27 cellular contexts compared by ENCODE assay signal in genomic region chr21:17651526-17651925, GRCh38. TPM values are rescaled to one million over a fixed set of nuclear protein-coding genes. Genes with fewer than 3 reads are reported as not detected.
A peak's percentile ranks its signal among the peaks of the same experiment; 100 is the strongest.
DNase-seq lines count a peak whose midpoint lies in the region; ATAC-seq, FAIRE-seq and TF ChIP-seq lines count a peak whose summit lies in the region.
"Had no signal": no experiment of that assay in that cellular context is flagged by ENCODE, and none has a peak within 500 bp of the region (broad histone marks: within the 10 kb centered on the region; RNA-seq: fewer than 3 reads in every experiment).

No MANE protein-coding gene starts in this region.

- TF ChIP-seq CTCF in mammary epithelial cell (conservative IDR thresholded peaks at IDR 0.05 in 1 of 2, IDR thresholded peaks at IDR 0.05 in 1 of 2; ENCODE audit: extremely low read depth in 1 of 2, insufficient read depth in 1 of 2, low read depth in 1 of 2, low read length in 2 of 2) (no peak), breast epithelium (IDR thresholded peaks at IDR 0.05) (no peak), A549 (IDR thresholded peaks at IDR 0.05) (no peak), K562 (IDR thresholded peaks at IDR 0.05 in 2 of 3, conservative IDR thresholded peaks at IDR 0.05 in 1 of 3; ENCODE audit: insufficient read depth in 2 of 3, low read depth in 1 of 3, low read length in 3 of 3) (no peak), neural progenitor cell (IDR thresholded peaks at IDR 0.05) (no peak)

- H3K4me1 ChIP-seq in mammary epithelial cell (ENCODE audit: insufficient read depth, low read length): no peaks in the 10 kb centered on the region
- H3K4me1 ChIP-seq in breast epithelium: no peaks in the 10 kb centered on the region
- H3K4me1 ChIP-seq in A549: no peaks in the 10 kb centered on the region
- H3K4me1 ChIP-seq in K562 (replicated peaks in 1 of 2; ENCODE audit: control insufficient read depth in 2 of 2, insufficient read depth in 2 of 2, low read length in 2 of 2): no peaks in the 10 kb centered on the region
- H3K4me1 ChIP-seq in neural progenitor cell: no peaks in the 10 kb centered on the region
- H3K4me1 ChIP-seq: BE2C, BLaER1 had no signal

- no peaks in the 10 kb centered on the region for H3F3A ChIP-seq in neural progenitor cell (ENCODE audit: low read depth)

- H3K4me3 ChIP-seq in mammary epithelial cell (replicated peaks in 1 of 3; ENCODE audit: insufficient read depth in 1 of 3, low read depth in 2 of 3, low read length in 3 of 3) (no peak overlapping the region), breast epithelium (no peak overlapping the region), A549 (no peak overlapping the region), K562 (no peak overlapping the region), neural progenitor cell (no peak overlapping the region)
- H3K4me3 ChIP-seq: BLaER1, GM12878 had no signal

- peak overlapping the region; percentile 20 for H2AFZ ChIP-seq in mammary epithelial cell (ENCODE audit: low read depth, low read length)
- no peak overlapping the region for H2AFZ ChIP-seq in K562 (ENCODE audit: low read depth, low read length)
- H2AFZ ChIP-seq in neural progenitor cell (replicated peaks): peak overlapping the region; percentile 33

- no peaks in the 10 kb centered on the region for H3K36me3 ChIP-seq in mammary epithelial cell (ENCODE audit: insufficient read depth, low read length)
- H3K36me3 ChIP-seq in breast epithelium: no peaks in the 10 kb centered on the region
- H3K36me3 ChIP-seq in K562 (ENCODE audit: control insufficient read depth, insufficient read depth, low read length): no peaks in the 10 kb centered on the region
- H3K36me3 ChIP-seq in neural progenitor cell: no peaks in the 10 kb centered on the region
- H3K36me3 ChIP-seq: BE2C, BLaER1 had no signal

- FAIRE-seq in A549 (lab: Jason Lieb, UNC): no peak
- FAIRE-seq in K562 (lab: Jason Lieb, UNC): no peak
- FAIRE-seq: GM12878, GM12892, GM18507 had no signal

- no peak overlapping the region for H3K4me2 ChIP-seq in mammary epithelial cell (ENCODE audit: insufficient read depth, low read depth, low read length)
- H3K4me2 ChIP-seq in A549: no peak overlapping the region
- no peak overlapping the region for H3K4me2 ChIP-seq in K562 (ENCODE audit: insufficient read depth, low read length)
- H3K4me2 ChIP-seq in neural progenitor cell: no peak overlapping the region
- H3K4me2 ChIP-seq: BLaER1 had no signal

- dilution Hi-C loops in mammary epithelial cell (cut with HindIII; ENCODE audit: low sequenced_read_pairs): loop anchor here (25.0 kb wide), 1 partner anchor 261 kb away; no protein-coding TSS in a partner anchor

- H3K79me2 ChIP-seq in mammary epithelial cell (ENCODE audit: insufficient read depth, low read length) (no peaks in the 10 kb centered on the region), K562 (ENCODE audit: control insufficient read depth, insufficient read depth, low read length) (no peaks in the 10 kb centered on the region), neural progenitor cell (ENCODE audit: low read depth) (no peaks in the 10 kb centered on the region)

- intact Hi-C loops in mammary epithelial cell (cut with micrococcal nuclease) (no loop called here), breast epithelium (cut with DNase I; ENCODE audit: low total_unique reads) (no loop called here), K562 (cut with micrococcal nuclease) (no loop called here)

- H4K20me1 ChIP-seq in mammary epithelial cell (ENCODE audit: insufficient read depth, low read length) (no peaks in the 10 kb centered on the region), K562 (replicated peaks; ENCODE audit: control insufficient read depth, insufficient read depth, low read length) (no peaks in the 10 kb centered on the region), neural progenitor cell (ENCODE audit: low read depth) (no peaks in the 10 kb centered on the region)
- H4K20me1 ChIP-seq: BLaER1 had no signal

- peaks cover 4% of the 10 kb centered on the region for H3K27me3 Mint-ChIP-seq in neural progenitor cell (ENCODE audit: insufficient read depth, low read depth)

- 67% methylated on average over 3 of the region's 3 CpGs for WGBS in mammary epithelial cell (ENCODE audit: low coverage, missing lambda C conversion rate)
- 32% methylated on average over 3 of the region's 3 CpGs for WGBS in A549 (ENCODE audit: missing lambda C conversion rate)
- 0% methylated on average over 3 of the region's 3 CpGs for WGBS in K562 (ENCODE audit: insufficient coverage, low coverage, missing lambda C conversion rate)

- peaks cover 11% of the 10 kb centered on the region for H3K9me3 Mint-ChIP-seq in neural progenitor cell

- H3K27ac ChIP-seq in mammary epithelial cell (ENCODE audit: insufficient read depth, low read depth, low read length): no peak overlapping the region
- H3K27ac ChIP-seq in breast epithelium: no peak overlapping the region
- H3K27ac ChIP-seq in A549: no peak overlapping the region
- no peak overlapping the region for H3K27ac ChIP-seq in K562 (ENCODE audit: extremely low read depth, low read depth, low read length)
- no peak overlapping the region for H3K27ac ChIP-seq in neural progenitor cell
- H3K27ac ChIP-seq: 22Rv1, BLaER1 had no signal

- no peak overlapping the region for H3K4me3 Mint-ChIP-seq in neural progenitor cell
- H3K4me3 Mint-ChIP-seq: CD14-positive monocyte; CD4-positive, alpha-beta memory T cell; CD4-positive, CD25-positive, alpha-beta regulatory T cell; CD8-positive, alpha-beta memory T cell had no signal

- no peak for TF ChIP-seq POLR2A in breast epithelium (IDR thresholded peaks at IDR 0.05)
- no peak for TF ChIP-seq POLR2A in A549 (IDR thresholded peaks at IDR 0.05; ENCODE audit: low read length)
- TF ChIP-seq POLR2A in K562 (conservative IDR thresholded peaks at IDR 0.05): no peak

- ATAC-seq in A549 (no peak), K562 (no peak)
- ATAC-seq: GM12878 had no signal

- TF ChIP-seq EP300 in A549 (IDR thresholded peaks at IDR 0.05) (no peak), K562 (IDR thresholded peaks at IDR 0.05; ENCODE audit: low read length) (no peak)

- H3K36me3 Mint-ChIP-seq in neural progenitor cell: no peaks in the 10 kb centered on the region
- H3K36me3 Mint-ChIP-seq: CD14-positive monocyte; CD4-positive, alpha-beta memory T cell; CD4-positive, CD25-positive, alpha-beta regulatory T cell had no signal

- no peak overlapping the region for H3K27ac Mint-ChIP-seq in neural progenitor cell
- H3K27ac Mint-ChIP-seq: CD14-positive monocyte; CD4-positive, alpha-beta memory T cell; CD4-positive, CD25-positive, alpha-beta regulatory T cell; CD8-positive, alpha-beta memory T cell had no signal

- POLR2A ChIA-PET in A549 (lab: Yijun Ruan, JAX) (no interaction called here), K562 (lab: Yijun Ruan, JAX) (no interaction called here)

- no TSS peak for BruUV-seq in mammary epithelial cell (replicated peaks; lab: Mats Ljungman, UMichigan)
- no TSS peak for BruUV-seq in K562 (replicated peaks; lab: Mats Ljungman, UMichigan)

- CTCF ChIA-PET in mammary epithelial cell (lab: Charles Lee; ENCODE audit: low non-redundant PET) (no interaction called here), A549 (lab: Yijun Ruan, JAX) (interaction anchor here (1.1 kb wide), 1 partner anchor 11 kb away, joined by 3 read pairs; no protein-coding TSS in a partner anchor), K562 (lab: Yijun Ruan, JAX; ENCODE audit: low intra/inter-chr PET ratio) (no interaction called here)

- H3K9me1 ChIP-seq in K562 (ENCODE audit: control insufficient read depth, insufficient read depth, low read length): no peaks in the 10 kb centered on the region

- H3K27me3 ChIP-seq in mammary epithelial cell (ENCODE audit: insufficient read depth, low read length) (no peaks in the 10 kb centered on the region), breast epithelium (no peaks in the 10 kb centered on the region), K562 (ENCODE audit: control insufficient read depth in 2 of 2, insufficient read depth in 2 of 2, low read length in 2 of 2) (no peaks in the 10 kb centered on the region), neural progenitor cell (no peaks in the 10 kb centered on the region)
- H3K27me3 ChIP-seq: BE2C, BLaER1 had no signal

- in situ Hi-C loops in mammary epithelial cell (cut with MboI; ENCODE audit: low sequenced_read_pairs in 2 of 2) (no loop called here), K562 (cut with MboI) (no loop called here)

- H3K4me1 Mint-ChIP-seq in neural progenitor cell: peaks cover 16% of the 10 kb centered on the region
- H3K4me1 Mint-ChIP-seq: CD14-positive monocyte; CD4-positive, alpha-beta memory T cell; CD4-positive, CD25-positive, alpha-beta regulatory T cell; CD8-positive, alpha-beta memory T cell had no signal

- DNase-seq in mammary epithelial cell (no peak), breast epithelium (ENCODE audit: low spot score in 2 of 2) (no peak), A549 (ENCODE audit: low read depth in 1 of 2, low spot score in 1 of 2) (no peak), K562 (ENCODE audit: extremely low read depth in 1 of 4, low spot score in 3 of 4) (no peak), neural progenitor cell (ENCODE audit: low spot score) (no peak), hippocampal formation (lab: John Stamatoyannopoulos, UW) (no peak), HK-2 (ENCODE audit: unreplicated experiment) (no peak)
- DNase-seq: ACHN; BE2C; C1 segment of cervical spinal cord; CD4-positive, alpha-beta memory T cell; CD4-positive, CD25-positive, alpha-beta regulatory T cell; CD8-positive, alpha-beta memory T cell; COR-L47; DMS 273 treated with DMSO at 0.1 percent for 48 hours; DMS153; DMS53; DMS79; DND-41; EL; GDM1 had no signal

- H3K9me3 ChIP-seq in mammary epithelial cell (replicated peaks; ENCODE audit: insufficient read depth, low read length): no peaks in the 10 kb centered on the region
- H3K9me3 ChIP-seq in breast epithelium: peaks cover 0 to 8% of the 10 kb centered on the region in 2 donors
- no peaks in the 10 kb centered on the region for H3K9me3 ChIP-seq in A549
- H3K9me3 ChIP-seq in K562 (replicated peaks; ENCODE audit: control insufficient read depth, insufficient read depth, low read depth, low read length): no peaks in the 10 kb centered on the region
- H3K9me3 ChIP-seq in neural progenitor cell (ENCODE audit: low read depth): no peaks in the 10 kb centered on the region
- H3K9me3 ChIP-seq: BE2C, BLaER1 had no signal

- TF ChIP-seq RAD21 in A549 (conservative IDR thresholded peaks at IDR 0.05 in 1 of 2, IDR thresholded peaks at IDR 0.05 in 1 of 2): no peak
- TF ChIP-seq RAD21 in K562 (CRISPR knock-in tag; conservative IDR thresholded peaks at IDR 0.05 in 1 of 2, IDR thresholded peaks at IDR 0.05 in 1 of 2): no peak

- no peak overlapping the region for H3K9ac ChIP-seq in mammary epithelial cell (ENCODE audit: insufficient read depth, low read length)
- H3K9ac ChIP-seq in K562 (ENCODE audit: insufficient read depth in 1 of 2, low read depth in 2 of 2, low read length in 2 of 2): no peak overlapping the region
- no peak overlapping the region for H3K9ac ChIP-seq in neural progenitor cell
- H3K9ac ChIP-seq: BLaER1 had no signal

RNA-seq across cellular contexts. Expression of gene BTG3, which starts 38.8 kb away (rescaled TPM):
- total RNA-seq in mammary epithelial cell: 10 to 100 TPM; 27.7 to 82.1 TPM
- 57.6 TPM for polyA plus RNA-seq in mammary epithelial cell
- 13.7 TPM for polyA minus RNA-seq in mammary epithelial cell
- total RNA-seq in breast epithelium: 10 to 100 TPM; 34.1 to 60.0 (median 55.6) TPM
- 40.0 and 46.1 TPM in 2 replicates for polyA plus RNA-seq in A549 (2011; rRNA removed)
- polyA plus RNA-seq in A549 (2012; cell fraction: cytosol; rRNA removed): 16.6 and 16.7 TPM in 2 replicates
- polyA plus RNA-seq in A549 (2012; cell fraction: nucleus; rRNA removed): 7.8 and 11.8 TPM in 2 replicates
- polyA plus RNA-seq in A549 (2017; fragmentation: RNase III; extraction: RNeasy Plus Mini Kit Qiagen cat#74134 plus additional on column Dnase treatment): 18.7 to 21.0 TPM (median 19.6 TPM) in 3 replicates
- polyA minus RNA-seq in A549 (2011; rRNA and poly(A)+ RNA removed): 3.6 and 4.9 TPM in 2 replicates
- total RNA-seq in K562 (2011; cell fraction: chromatin; rRNA removed; ENCODE audit: low replicate concordance): 21.9 and 68.0 TPM in 2 replicates
- total RNA-seq in K562 (2011; cell fraction: nucleolus; rRNA removed): 11.2 and 22.0 TPM in 2 replicates
- total RNA-seq in K562 (2011; cell fraction: nucleoplasm; rRNA removed): 33.2 and 41.1 TPM in 2 replicates
- 23.4 and 30.6 TPM in 2 replicates for total RNA-seq in K562 (2014; rRNA removed)
- 30.6 and 33.1 TPM in 2 replicates for total RNA-seq in K562 (2014; rRNA removed; fragmentation: Illumina TruSeq; extraction: Trizol)
- total RNA-seq in K562 (2015; rRNA removed; fragmentation: Illumina TruSeq; extraction: Trizol): 23.1 and 23.2 TPM in 2 replicates
- 27.3 and 29.5 TPM in 2 replicates for total RNA-seq in K562 (2021)
- 39.3 and 43.0 TPM in 2 replicates for polyA plus RNA-seq in K562 (2011; rRNA removed)
- polyA plus RNA-seq in K562 (2011; cell fraction: cytosol; rRNA removed): 9.0 and 15.2 TPM in 2 replicates
- polyA plus RNA-seq in K562 (2011; cell fraction: nucleus; rRNA removed): 28.5 and 37.2 TPM in 2 replicates
- 14.3 and 17.0 TPM in 2 replicates for polyA plus RNA-seq in K562 (2012)
- 29.7 and 30.7 TPM in 2 replicates for polyA plus RNA-seq in K562 (2014; fragmentation: Illumina TruSeq; extraction: Trizol)
- polyA plus RNA-seq in K562 (2014; fragmentation: Nextera tagmentation; extraction: Ambion mirVana): 10 to 100 TPM; 11.7 to 13.7 TPM
- 26.8 and 41.4 TPM in 2 replicates for polyA plus RNA-seq in K562 (2014; rRNA removed)
- polyA minus RNA-seq in K562 (2011; rRNA and poly(A)+ RNA removed): 31.2 and 32.8 TPM in 2 replicates
- polyA minus RNA-seq in K562 (2011; cell fraction: cytosol; rRNA and poly(A)+ RNA removed): 9.1 and 10.3 TPM in 2 replicates
- polyA minus RNA-seq in K562 (2011; cell fraction: nucleus; rRNA and poly(A)+ RNA removed): 48.3 and 78.8 TPM in 2 replicates
- 39.2 and 44.7 TPM in 2 replicates for total RNA-seq in neural progenitor cell (ENCODE audit: low replicate concordance)
